In genomic region chr14:21268612-21269251, GRCh38 we compare ENCODE assay signal across 8 cellular contexts. TPM values are rescaled to one million over a fixed set of nuclear protein-coding genes. Genes with fewer than 3 reads are reported as not detected.
A peak's percentile ranks its signal among the peaks of the same experiment; 100 is the strongest.
DNase-seq lines count a peak whose midpoint lies in the region; ATAC-seq, FAIRE-seq and TF ChIP-seq lines count a peak whose summit lies in the region.

No MANE protein-coding gene starts in this region.

- TF ChIP-seq POLR2A in transverse colon (IDR thresholded peaks at IDR 0.05) = no peak

- peak; percentile 62 for DNase-seq in COR-L47 (lab: John Stamatoyannopoulos, UW)
- DNase-seq in SHP77 (lab: John Stamatoyannopoulos, UW) = peak; percentile 54 to 73
- DNase-seq in chondrocyte (ENCODE audit: low spot score) = no peak
- DNase-seq in lung microvascular endothelial cell (ENCODE audit: low read depth in 2 of 2) = peak; percentile 76 to 84
- DNase-seq in transverse colon = peak; percentile 34
- DNase-seq in D721Med (ENCODE audit: insufficient read length, low spot score) = no peak

- WGBS in HUES64 = 0% methylated on average over 21 of the region's 24 CpGs
- WGBS in transverse colon (ENCODE audit: low coverage in 1 of 2), 2 donors = 0% methylated on average over 20 to 24 of the region's 24 CpGs

- H3K27me3 Mint-ChIP-seq in chondrocyte (ENCODE audit: low read depth) = no peaks in the 10 kb centered on the region

- peaks cover 49% of the 10 kb centered on the region for H3K36me3 ChIP-seq in HUES64 (ENCODE audit: insufficient read depth, low read length)
- peaks cover 0 to 13% (median 4%) of the 10 kb centered on the region in 4 donors for H3K36me3 ChIP-seq in transverse colon

- H3K9me3 ChIP-seq in HUES64 (ENCODE audit: insufficient read depth, low read depth, low read length) (no peaks in the 10 kb centered on the region), transverse colon (no peaks in the 10 kb centered on the region)

- H3K4me1 ChIP-seq in HUES64 (ENCODE audit: insufficient read depth, low read length) (peaks cover 28% of the 10 kb centered on the region), transverse colon (peaks cover 21 to 50% (median 36%) of the 10 kb centered on the region in 4 donors)

- no peak for FAIRE-seq in D721Med (lab: Jason Lieb, UNC)

- H3K27me3 ChIP-seq in HUES64 (ENCODE audit: insufficient read depth, low read length) (no peaks in the 10 kb centered on the region), transverse colon (no peaks in the 10 kb centered on the region)

- peak overlapping the region; percentile 98 for H3K4me3 ChIP-seq in HUES64 (ENCODE audit: low read length)
- H3K4me3 ChIP-seq in transverse colon = peak overlapping the region; percentile 61 to 94 (median 84)

- peak overlapping the region; percentile 100 for H3K9ac ChIP-seq in HUES64 (ENCODE audit: low read depth, low read length)

- H3K27ac ChIP-seq in HUES64 (ENCODE audit: low read depth, low read length) (peak overlapping the region; percentile 93), transverse colon (peak overlapping the region; percentile 96 to 99 (median 96))

- ATAC-seq in GM21526 (IDR thresholded peaks at IDR 0.05; ENCODE audit: low FRiP score, unreplicated experiment) = no peak

- H3K9me3 Mint-ChIP-seq in chondrocyte (ENCODE audit: low read depth) = no peaks in the 10 kb centered on the region

- intact Hi-C loops in transverse colon (cut with DNase I; ENCODE audit: low total_unique reads) = no loop called here

- TF ChIP-seq CTCF in chondrocyte (IDR thresholded peaks at IDR 0.05) (no peak), transverse colon (IDR thresholded peaks at IDR 0.05) (no peak), D721Med (IDR thresholded peaks at IDR 0.05; ENCODE audit: insufficient read depth, missing control alignments) (no peak)

- peak overlapping the region; percentile 97 for H3K4me3 Mint-ChIP-seq in chondrocyte (ENCODE audit: unreplicated experiment)

- H3K4me1 Mint-ChIP-seq in chondrocyte (ENCODE audit: low read depth) = peaks cover 45% of the 10 kb centered on the region

- no peak for TF ChIP-seq EP300 in transverse colon (IDR thresholded peaks at IDR 0.05; ENCODE audit: low read depth)

- in situ Hi-C loops in transverse colon (cut with MboI; ENCODE audit: low pct_ligation_motif_present in 1 of 4, low pct_unique_long_range_greater_than_20kb in 1 of 4, low sequenced_read_pairs in 3 of 4) = no loop called here

- peaks cover 16% of the 10 kb centered on the region for H3K36me3 Mint-ChIP-seq in chondrocyte (ENCODE audit: low read depth)

- peak overlapping the region; percentile 100 for H3K27ac Mint-ChIP-seq in chondrocyte (ENCODE audit: unreplicated experiment)

RNA-seq across cellular contexts. Expression of gene HNRNPC, which starts 0.5 kb away (rescaled TPM):
- polyA plus RNA-seq in HUES64 (2013, experiment 1 of 2) = 908 TPM
- 975 TPM for polyA plus RNA-seq in HUES64 (2013, experiment 2 of 2)
- 286 to 352 TPM (median 291 TPM) in 3 replicates for total RNA-seq in chondrocyte
- total RNA-seq in lung microvascular endothelial cell = 570 and 584 TPM in 2 replicates
- total RNA-seq in transverse colon = 100 to 1,000 TPM; 192 to 343 (median 212) TPM

RNA-seq across cellular contexts. Expression of gene RPGRIP1, which starts 11.2 kb away (rescaled TPM):
- 0.20 TPM for polyA plus RNA-seq in HUES64 (2013, experiment 1 of 2)
- 0.19 TPM for polyA plus RNA-seq in HUES64 (2013, experiment 2 of 2)
- total RNA-seq in chondrocyte = not detected in 3 replicates
- total RNA-seq in lung microvascular endothelial cell = 0.20 and 0.22 TPM in 2 replicates
- total RNA-seq in transverse colon = under 1 TPM in 2 of 4 donors, not detected in 2; 0.27 to 0.48 TPM

Comparison
In these comparisons a context has a peak if more than half of its experiments do, and no peak if none do; other contexts are left out.
1. DNase-seq: peak in COR-L47 (single experiment), SHP77 (2 of 2), lung microvascular endothelial cell (2 of 2) and transverse colon (single experiment); none in chondrocyte (single experiment) and D721Med (single experiment).